Comparison of ENCODE assay signal across 15 cellular contexts in the genomic region with DNA sequence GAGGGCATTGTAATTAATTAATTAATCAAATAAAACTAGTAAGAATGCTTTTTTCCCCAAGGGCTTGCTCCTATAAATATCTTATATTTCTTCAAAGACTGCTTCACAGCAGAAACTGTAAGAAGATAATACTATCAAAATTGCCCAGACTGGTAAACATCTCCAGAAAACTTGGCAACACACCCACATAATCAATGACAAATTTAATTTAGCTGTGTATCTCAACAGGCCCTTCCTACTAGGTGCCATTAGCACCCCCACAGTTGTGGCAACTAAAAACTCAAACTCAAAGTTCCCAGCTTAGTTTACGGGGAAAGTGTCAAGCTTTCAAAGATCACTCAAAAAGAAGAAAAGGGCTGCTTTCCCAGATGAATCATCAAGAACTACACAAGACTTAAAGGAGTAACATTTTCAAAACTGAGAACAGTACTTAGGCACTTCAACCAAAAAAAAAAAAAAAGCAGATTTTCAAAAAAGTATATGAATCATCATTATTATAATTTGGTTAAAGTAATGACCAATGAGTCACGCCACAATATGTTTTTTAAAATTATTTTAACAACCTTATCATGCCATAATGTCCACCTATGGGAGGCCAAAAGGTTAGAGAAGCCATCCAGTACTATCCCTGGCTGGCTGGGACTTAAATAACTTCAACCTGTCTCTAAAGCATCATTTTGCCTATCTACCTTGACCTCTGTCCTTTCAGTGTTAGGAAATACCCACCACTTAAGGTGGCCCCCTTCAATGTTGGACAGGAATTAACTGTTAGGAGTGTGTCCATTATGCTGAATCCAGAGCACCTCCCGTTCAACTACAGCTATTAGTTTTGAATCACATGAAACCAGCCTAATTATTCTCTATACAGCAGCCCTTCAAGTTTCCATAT.
DNase-seq lines count a peak whose midpoint lies in the region; ATAC-seq, FAIRE-seq and TF ChIP-seq lines count a peak whose summit lies in the region.
"Had no signal": no experiment of that assay in that cellular context is flagged by ENCODE, and none has a peak within 500 bp of the region (broad histone marks: within the 10 kb centered on the region; RNA-seq: fewer than 3 reads in every experiment).

No MANE protein-coding gene starts in this region.

- POLR2A ChIA-PET in CD4-positive, alpha-beta T cell (lab: Charles Lee) = interaction anchor here (0.8 to 3.8 kb wide), 5 partner anchors 8 to 145 kb away, joined by 3 to 48 read pairs (median 5); partner anchors contain the start of genes WASHC2C and ZFAND4
- POLR2A ChIA-PET in HepG2 (lab: Yijun Ruan, JAX) = interaction anchor here (1.0 kb wide), 1 partner anchor 12 kb away, joined by 3 read pairs; no protein-coding TSS in a partner anchor

- no peak for TF ChIP-seq CTCF in CD4-positive, alpha-beta T cell (IDR thresholded peaks at IDR 0.05)
- TF ChIP-seq CTCF in HepG2 (CRISPR knock-in tag; IDR thresholded peaks at IDR 0.05) = no peak

- peaks cover 4% of the 10 kb centered on the region for H3K9me3 Mint-ChIP-seq in CD4-positive, alpha-beta T cell
- H3K9me3 Mint-ChIP-seq in activated naive CD8-positive, alpha-beta T cell treated with anti-CD3 and anti-CD28 coated beads, Interleukin-2, amount 50 U/mL, for 24 hours = peaks cover 3% of the 10 kb centered on the region

- CTCF ChIA-PET in CD4-positive, alpha-beta T cell (lab: Charles Lee) = interaction anchor here (0.8 kb wide), 1 partner anchor 45 kb away, joined by 4 read pairs; no protein-coding TSS in a partner anchor
- CTCF ChIA-PET in HepG2 (lab: Yijun Ruan, JAX; ENCODE audit: low intra/inter-chr PET ratio, low total read pairs) = no interaction called here

- no peak for TF ChIP-seq POLR2A in HepG2 (IDR thresholded peaks at IDR 0.05; ENCODE audit: insufficient read depth in 1 of 2, low read depth in 2 of 2, low read length in 2 of 2)

- no peaks in the 10 kb centered on the region for H3K4me1 ChIP-seq in GM23248 (ENCODE audit: insufficient read depth)
- H3K4me1 ChIP-seq in HepG2 (ENCODE audit: insufficient read depth, low read length) = peaks cover 28% of the 10 kb centered on the region

- no peak overlapping the region for H3K4me2 ChIP-seq in GM23248 (ENCODE audit: unreplicated experiment)
- peak overlapping the region; percentile 26; the same call in 1 of the 2 replicates for H3K4me2 ChIP-seq in HepG2 (ENCODE audit: low read depth, low read length)

- no peak for TF ChIP-seq RAD21 in HepG2 (CRISPR knock-in tag; IDR thresholded peaks at IDR 0.05)

- no peak for DNase-seq in CD4-positive, alpha-beta T cell
- DNase-seq in GM23248 (peak; percentile 18), HepG2 (ENCODE audit: low spot score) (peak; percentile 13), sciatic nerve (ENCODE audit: low spot score) (no peak)
- DNase-seq in activated naive CD8-positive, alpha-beta T cell treated with anti-CD3 and anti-CD28 coated beads, Interleukin-2, amount 50 U/mL, for 24 hours = no peak
- DNase-seq: amniotic stem cell; effector CD8-positive, alpha-beta T cell; NCI-H1105; NCI-H524; SHP77 treated with DMSO at 0.1 percent for 48 hours; stomach had no signal

- H3K9me3 ChIP-seq in CD4-positive, alpha-beta T cell (ENCODE audit: control insufficient read depth, low read length) = no peaks in the 10 kb centered on the region
- H3K9me3 ChIP-seq in GM23248 (ENCODE audit: low read depth) = no peaks in the 10 kb centered on the region
- no peaks in the 10 kb centered on the region for H3K9me3 ChIP-seq in HepG2 (ENCODE audit: low read length)

- H3K36me3 ChIP-seq in GM23248 (ENCODE audit: low read depth) = no peaks in the 10 kb centered on the region
- no peaks in the 10 kb centered on the region for H3K36me3 ChIP-seq in HepG2 (replicated peaks in 1 of 2; ENCODE audit: control insufficient read depth in 1 of 2, insufficient read depth in 2 of 2, low read length in 2 of 2)
- H3K36me3 ChIP-seq: stomach had no signal

- WGBS in GM23248 (ENCODE audit: low coverage in 1 of 2, low lambda C conversion rate in 2 of 2, missing lambda C conversion rate in 2 of 2), 2 experiments = 53 to 56% methylated on average over 3 of the region's 3 CpGs
- 75% methylated on average over 3 of the region's 3 CpGs for WGBS in HepG2 (ENCODE audit: low lambda C conversion rate)

- H3K9me2 ChIP-seq in GM23248 (ENCODE audit: insufficient read depth) = no peaks in the 10 kb centered on the region

- no peaks in the 10 kb centered on the region for H3K27me3 ChIP-seq in CD4-positive, alpha-beta T cell (ENCODE audit: control insufficient read depth, insufficient read depth, low read length)
- H3K27me3 ChIP-seq in GM23248 (replicated peaks; ENCODE audit: insufficient read depth) (no peaks in the 10 kb centered on the region), HepG2 (ENCODE audit: control insufficient read depth in 1 of 2, insufficient read depth in 2 of 2, low read length in 2 of 2) (no peaks in the 10 kb centered on the region)
- H3K27me3 ChIP-seq: stomach had no signal

- BruUV-seq in HepG2 (replicated peaks; lab: Mats Ljungman, UMichigan) = no TSS peak

- peak overlapping the region; percentile 90 for H3K4me3 Mint-ChIP-seq in CD4-positive, alpha-beta T cell
- H3K4me3 Mint-ChIP-seq in activated naive CD8-positive, alpha-beta T cell treated with anti-CD3 and anti-CD28 coated beads, Interleukin-2, amount 50 U/mL, for 24 hours = peak overlapping the region; percentile 62

- H3K27me3 Mint-ChIP-seq in CD4-positive, alpha-beta T cell = no peaks in the 10 kb centered on the region
- no peaks in the 10 kb centered on the region for H3K27me3 Mint-ChIP-seq in activated naive CD8-positive, alpha-beta T cell treated with anti-CD3 and anti-CD28 coated beads, Interleukin-2, amount 50 U/mL, for 24 hours

- H3K4me3 ChIP-seq in GM23248 = no peak overlapping the region
- H3K4me3 ChIP-seq in HepG2 (replicated peaks in 1 of 3; ENCODE audit: insufficient read depth in 1 of 3, low read depth in 2 of 3, low read length in 3 of 3) = no peak overlapping the region

- in situ Hi-C loops in GM23248 (cut with MboI) (no loop called here), HepG2 (cut with HindIII; ENCODE audit: extremely low pct_ligation_motif_present, low pct_unique_long_range_greater_than_20kb) (no loop called here)

- TF ChIP-seq EP300 in HepG2 (IDR thresholded peaks at IDR 0.05; ENCODE audit: low read depth in 2 of 2, low read length in 2 of 2) = no peak
- TF ChIP-seq EP300 in HepG2 (CRISPR knock-in tag; IDR thresholded peaks at IDR 0.05; ENCODE audit: borderline replicate concordance) = no peak

- no peaks in the 10 kb centered on the region for H4K20me1 ChIP-seq in GM23248 (ENCODE audit: insufficient read depth)
- no peaks in the 10 kb centered on the region for H4K20me1 ChIP-seq in HepG2 (ENCODE audit: insufficient read depth, low read length)

- H3K4me1 Mint-ChIP-seq in CD4-positive, alpha-beta T cell (ENCODE audit: low read depth) = peaks cover 43% of the 10 kb centered on the region
- H3K4me1 Mint-ChIP-seq in activated naive CD8-positive, alpha-beta T cell treated with anti-CD3 and anti-CD28 coated beads, Interleukin-2, amount 50 U/mL, for 24 hours = peaks cover 42% of the 10 kb centered on the region

- peaks cover 7% of the 10 kb centered on the region; the same call in 1 of the 2 replicates for H3F3A ChIP-seq in GM23248 (ENCODE audit: insufficient read depth)

- intact Hi-C loops in CD4-positive, alpha-beta T cell (cut with DNase I, micrococcal nuclease) = loop anchor here in 1 of 2 experiments (2.0 to 10.0 kb wide), 2 partner anchors 13 to 107 kb away; no protein-coding TSS in a partner anchor
- intact Hi-C loops in HepG2 (cut with micrococcal nuclease; ENCODE audit: unreplicated experiment) (no loop called here), sciatic nerve (cut with DNase I) (loop anchor here (10.0 kb wide), 1 partner anchor 117 kb away; no protein-coding TSS in a partner anchor)

- no peak overlapping the region for H3K9ac ChIP-seq in GM23248
- no peak overlapping the region for H3K9ac ChIP-seq in HepG2 (ENCODE audit: insufficient read depth, low read depth, low read length)
- H3K9ac ChIP-seq: parathyroid adenoma had no signal

- peaks cover 31% of the 10 kb centered on the region for H3K36me3 Mint-ChIP-seq in CD4-positive, alpha-beta T cell (ENCODE audit: low read depth)
- no peaks in the 10 kb centered on the region for H3K36me3 Mint-ChIP-seq in activated naive CD8-positive, alpha-beta T cell treated with anti-CD3 and anti-CD28 coated beads, Interleukin-2, amount 50 U/mL, for 24 hours (ENCODE audit: low read depth)

- H2AFZ ChIP-seq in GM23248 (no peak overlapping the region), HepG2 (ENCODE audit: low read length) (no peak overlapping the region)
- H2AFZ ChIP-seq: parathyroid adenoma had no signal

- peak; percentile 50 for FAIRE-seq in HepG2 (lab: Jason Lieb, UNC)

- no peak overlapping the region for H3K27ac ChIP-seq in CD4-positive, alpha-beta T cell (ENCODE audit: low read depth, low read length)
- H3K27ac ChIP-seq in GM23248 (no peak overlapping the region), HepG2 (ENCODE audit: extremely low read length, insufficient read depth, low read length) (peak overlapping the region; percentile 29)
- H3K27ac ChIP-seq: parathyroid adenoma had no signal

- H3K79me2 ChIP-seq in GM23248 (ENCODE audit: insufficient read depth) (peaks cover 43% of the 10 kb centered on the region), HepG2 (ENCODE audit: insufficient read depth, low read length) (peaks cover 40% of the 10 kb centered on the region)

- ATAC-seq in CD4-positive, alpha-beta T cell (ENCODE audit: poor library complexity) = no peak
- peak; percentile 57 for ATAC-seq in activated naive CD8-positive, alpha-beta T cell treated with anti-CD3 and anti-CD28 coated beads, Interleukin-2, amount 50 U/mL, for 24 hours
- peak; percentile 64 for ATAC-seq in HepG2
- ATAC-seq in GM18909 (IDR thresholded peaks at IDR 0.05; ENCODE audit: poor library complexity, unreplicated experiment) = no peak
- ATAC-seq in HG02798 (IDR thresholded peaks at IDR 0.05; ENCODE audit: poor library complexity, unreplicated experiment) = no peak
- ATAC-seq in GM21515 (IDR thresholded peaks at IDR 0.05; ENCODE audit: unreplicated experiment) = no peak
- no peak for ATAC-seq in sciatic nerve

- peak overlapping the region; percentile 84 for H3K27ac Mint-ChIP-seq in CD4-positive, alpha-beta T cell
- H3K27ac Mint-ChIP-seq in activated naive CD8-positive, alpha-beta T cell treated with anti-CD3 and anti-CD28 coated beads, Interleukin-2, amount 50 U/mL, for 24 hours = peak overlapping the region; percentile 95

Comparison
In these comparisons a context has a peak if more than half of its experiments do, and no peak if none do; other contexts are left out.
1. ATAC-seq: peak in activated naive CD8-positive, alpha-beta T cell treated with anti-CD3 and anti-CD28 coated beads, Interleukin-2, amount 50 U/mL, for 24 hours (single experiment) and HepG2 (single experiment); none in CD4-positive, alpha-beta T cell (single experiment), GM18909 (single experiment), HG02798 (single experiment), GM21515 (single experiment) and sciatic nerve (single experiment).
2. DNase-seq: peak in GM23248 (single experiment) and HepG2 (single experiment); none in CD4-positive, alpha-beta T cell (0 of 10), activated naive CD8-positive, alpha-beta T cell treated with anti-CD3 and anti-CD28 coated beads, Interleukin-2, amount 50 U/mL, for 24 hours (single experiment) and sciatic nerve (single experiment).